ENCODE assay signal across 19 cellular contexts in the genomic region with DNA sequence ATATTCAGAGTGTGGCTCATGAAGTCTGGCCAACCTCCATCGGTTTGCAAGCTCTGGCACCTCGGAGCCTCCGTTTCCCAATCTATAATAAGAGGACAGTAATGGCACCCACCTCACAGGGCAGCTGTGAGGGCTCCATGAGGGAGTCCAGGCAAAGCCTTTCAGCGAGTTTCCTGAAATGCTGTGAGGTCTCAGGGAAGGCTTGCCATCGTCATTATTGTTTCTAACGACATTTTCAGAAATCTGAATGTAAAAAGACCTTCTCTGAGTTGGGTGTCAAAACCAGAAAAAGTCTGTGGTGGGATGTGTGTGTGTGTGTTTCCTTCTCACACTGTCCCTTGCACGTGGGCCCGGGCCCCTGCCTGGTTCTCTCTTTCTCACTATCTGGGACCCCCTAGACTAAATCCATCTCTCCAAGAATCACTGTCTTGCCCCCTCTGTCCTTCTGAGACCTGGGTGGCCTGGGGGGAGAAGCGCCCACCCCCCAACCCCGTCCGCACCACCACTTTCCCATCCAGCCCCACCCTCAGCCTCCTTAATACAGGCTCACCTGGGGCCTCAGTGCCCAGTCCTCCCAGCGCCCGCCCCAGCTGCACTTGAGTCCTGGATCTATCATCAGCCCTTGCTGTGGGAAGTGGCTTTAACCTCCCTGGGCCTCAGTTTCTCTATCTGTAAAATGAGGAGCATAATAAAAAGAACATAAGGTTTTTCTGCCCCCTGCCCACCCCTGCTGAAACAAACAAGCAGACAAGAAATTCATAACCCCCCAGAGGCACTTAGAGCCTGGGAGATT.
DNase-seq lines count a peak whose midpoint lies in the region; ATAC-seq and TF ChIP-seq lines count a peak whose summit lies in the region.
"Had no signal": no experiment of that assay in that cellular context is flagged by ENCODE, and none has a peak within 500 bp of the region (broad histone marks: within the 10 kb centered on the region; RNA-seq: fewer than 3 reads in every experiment).

No MANE protein-coding gene starts in this region.

- no peak overlapping the region for H3K27ac Mint-ChIP-seq in activated naive CD8-positive, alpha-beta T cell
- H3K27ac Mint-ChIP-seq in activated naive CD8-positive, alpha-beta T cell treated with anti-CD3 and anti-CD28 coated beads, Interleukin-2, amount 50 U/mL, for 24 hours, result no peak overlapping the region
- peak overlapping the region; percentile 19 for H3K27ac Mint-ChIP-seq in central memory CD8-positive, alpha-beta T cell (ENCODE audit: low read depth)
- H3K27ac Mint-ChIP-seq in natural killer cell (peak overlapping the region; percentile 26 to 72), progenitor cell of endocrine pancreas (peak overlapping the region; percentile 84)
- H3K27ac Mint-ChIP-seq: B cell; CD4-positive, alpha-beta memory T cell had no signal

- H3K36me3 Mint-ChIP-seq in activated naive CD8-positive, alpha-beta T cell, result no peaks in the 10 kb centered on the region
- peaks cover 2% of the 10 kb centered on the region for H3K36me3 Mint-ChIP-seq in activated naive CD8-positive, alpha-beta T cell treated with anti-CD3 and anti-CD28 coated beads, Interleukin-2, amount 50 U/mL, for 24 hours (ENCODE audit: low read depth)
- H3K36me3 Mint-ChIP-seq in central memory CD8-positive, alpha-beta T cell (ENCODE audit: insufficient read depth), result peaks cover 2% of the 10 kb centered on the region
- H3K36me3 Mint-ChIP-seq in natural killer cell (no peaks in the 10 kb centered on the region), progenitor cell of endocrine pancreas (ENCODE audit: insufficient read depth) (no peaks in the 10 kb centered on the region)
- H3K36me3 Mint-ChIP-seq: CD4-positive, alpha-beta memory T cell had no signal

- peaks cover 16% of the 10 kb centered on the region for H3K27me3 Mint-ChIP-seq in activated naive CD8-positive, alpha-beta T cell
- H3K27me3 Mint-ChIP-seq in activated naive CD8-positive, alpha-beta T cell treated with anti-CD3 and anti-CD28 coated beads, Interleukin-2, amount 50 U/mL, for 24 hours, result peaks cover 47% of the 10 kb centered on the region
- H3K27me3 Mint-ChIP-seq in central memory CD8-positive, alpha-beta T cell, result peaks cover 51% of the 10 kb centered on the region
- H3K27me3 Mint-ChIP-seq in natural killer cell (ENCODE audit: low read depth in 2 of 2), result peaks cover 32 to 42% of the 10 kb centered on the region in 2 donors
- H3K27me3 Mint-ChIP-seq in progenitor cell of endocrine pancreas, result peaks cover 43% of the 10 kb centered on the region

- intact Hi-C loops in natural killer cell (cut with micrococcal nuclease), result no loop called here

- H3K4me1 Mint-ChIP-seq in activated naive CD8-positive, alpha-beta T cell (ENCODE audit: low read depth), result peaks cover 21% of the 10 kb centered on the region
- H3K4me1 Mint-ChIP-seq in activated naive CD8-positive, alpha-beta T cell treated with anti-CD3 and anti-CD28 coated beads, Interleukin-2, amount 50 U/mL, for 24 hours, result peaks cover 24% of the 10 kb centered on the region
- H3K4me1 Mint-ChIP-seq in central memory CD8-positive, alpha-beta T cell, result peaks cover 33% of the 10 kb centered on the region
- peaks cover 48 to 51% of the 10 kb centered on the region in 2 donors for H3K4me1 Mint-ChIP-seq in natural killer cell
- H3K4me1 Mint-ChIP-seq in progenitor cell of endocrine pancreas (ENCODE audit: low read depth), result peaks cover 29% of the 10 kb centered on the region

- no peak for DNase-seq in activated naive CD8-positive, alpha-beta T cell treated with anti-CD3 and anti-CD28 coated beads, Interleukin-2, amount 50 U/mL, for 24 hours
- DNase-seq in central memory CD8-positive, alpha-beta T cell (ENCODE audit: low spot score in 2 of 2), result no peak
- DNase-seq in natural killer cell, result no peak
- no peak for DNase-seq in progenitor cell of endocrine pancreas (ENCODE audit: low spot score, unreplicated experiment)
- no peak for DNase-seq in activated CD4-positive, alpha-beta T cell treated with anti-CD3 and anti-CD28 coated beads, Interleukin-2, amount 50 U/mL, for 1 hour
- DNase-seq: CD4-positive, alpha-beta memory T cell; DMS53; NCI-H1417 treated with DMSO at 0.1 percent for 48 hours; NCI-H1930; NCI-H226; NCI-H524; NCI-H82; OCI-M1; SHP77 treated with DMSO at 0.1 percent for 48 hours had no signal

- ATAC-seq in activated naive CD8-positive, alpha-beta T cell treated with anti-CD3 and anti-CD28 coated beads, Interleukin-2, amount 50 U/mL, for 24 hours, result no peak
- no peak for ATAC-seq in central memory CD8-positive, alpha-beta T cell (replicated peaks; ENCODE audit: extremely low read depth, poor library complexity, severe bottlenecking)
- ATAC-seq in natural killer cell (peak; percentile 36 to 62 (median 43)), GM21381 (IDR thresholded peaks at IDR 0.05; ENCODE audit: unreplicated experiment) (no peak), GM19397 (IDR thresholded peaks at IDR 0.05; ENCODE audit: unreplicated experiment) (no peak)
- ATAC-seq: HepG2 had no signal

- peak overlapping the region; percentile 30 for H3K4me3 Mint-ChIP-seq in activated naive CD8-positive, alpha-beta T cell
- H3K4me3 Mint-ChIP-seq in activated naive CD8-positive, alpha-beta T cell treated with anti-CD3 and anti-CD28 coated beads, Interleukin-2, amount 50 U/mL, for 24 hours, result no peak overlapping the region
- H3K4me3 Mint-ChIP-seq in central memory CD8-positive, alpha-beta T cell, result no peak overlapping the region
- H3K4me3 Mint-ChIP-seq in natural killer cell (peak overlapping the region; percentile 55), progenitor cell of endocrine pancreas (ENCODE audit: low read depth) (no peak overlapping the region)
- H3K4me3 Mint-ChIP-seq: B cell had no signal

- no peaks in the 10 kb centered on the region for H3K9me3 Mint-ChIP-seq in activated naive CD8-positive, alpha-beta T cell (ENCODE audit: low read depth)
- no peaks in the 10 kb centered on the region for H3K9me3 Mint-ChIP-seq in activated naive CD8-positive, alpha-beta T cell treated with anti-CD3 and anti-CD28 coated beads, Interleukin-2, amount 50 U/mL, for 24 hours
- H3K9me3 Mint-ChIP-seq in central memory CD8-positive, alpha-beta T cell, result peaks cover 4% of the 10 kb centered on the region
- H3K9me3 Mint-ChIP-seq in natural killer cell (no peaks in the 10 kb centered on the region), progenitor cell of endocrine pancreas (ENCODE audit: low read depth) (no peaks in the 10 kb centered on the region)

- TF ChIP-seq CTCF in natural killer cell (IDR thresholded peaks at IDR 0.05) (no peak), progenitor cell of endocrine pancreas (IDR thresholded peaks at IDR 0.05; ENCODE audit: unreplicated experiment) (no peak)

Comparison
In these comparisons a context has a peak if more than half of its experiments do, and no peak if none do; other contexts are left out.
1. H3K4me3 Mint-ChIP-seq: peak in activated naive CD8-positive, alpha-beta T cell (single experiment) and natural killer cell (single experiment); none in activated naive CD8-positive, alpha-beta T cell treated with anti-CD3 and anti-CD28 coated beads, Interleukin-2, amount 50 U/mL, for 24 hours (single experiment), central memory CD8-positive, alpha-beta T cell (single experiment) and progenitor cell of endocrine pancreas (single experiment).
2. H3K27ac Mint-ChIP-seq: peak in central memory CD8-positive, alpha-beta T cell (single experiment), natural killer cell (2 of 2) and progenitor cell of endocrine pancreas (single experiment); none in activated naive CD8-positive, alpha-beta T cell (single experiment) and activated naive CD8-positive, alpha-beta T cell treated with anti-CD3 and anti-CD28 coated beads, Interleukin-2, amount 50 U/mL, for 24 hours (single experiment).
3. ATAC-seq: peak in natural killer cell (3 of 3); none in activated naive CD8-positive, alpha-beta T cell treated with anti-CD3 and anti-CD28 coated beads, Interleukin-2, amount 50 U/mL, for 24 hours (single experiment), central memory CD8-positive, alpha-beta T cell (single experiment), GM21381 (single experiment) and GM19397 (single experiment).